Comparison of ENCODE assay signal across 21 cellular contexts in the genomic region with DNA sequence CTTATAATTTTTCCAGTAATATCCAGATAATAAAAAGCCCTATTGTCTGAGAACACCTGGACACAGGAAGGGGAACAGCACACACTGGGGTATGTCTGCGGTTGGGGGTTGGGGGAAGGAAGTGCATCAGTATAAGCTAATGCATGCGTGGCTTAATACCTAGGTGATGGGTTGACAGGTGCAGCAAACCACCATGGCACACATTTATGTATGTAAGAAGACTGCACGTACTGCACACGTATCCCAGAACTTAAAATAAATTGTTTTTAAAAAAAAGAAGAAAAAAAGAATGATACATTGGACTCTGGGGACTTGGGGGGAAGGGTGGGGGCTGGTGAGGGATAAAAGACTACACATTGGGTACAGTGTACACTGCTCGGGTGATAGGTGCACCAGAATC.
DNase-seq lines count a peak whose midpoint lies in the region; ATAC-seq and TF ChIP-seq lines count a peak whose summit lies in the region.
"Had no signal": no experiment of that assay in that cellular context is flagged by ENCODE, and none has a peak within 500 bp of the region (broad histone marks: within the 10 kb centered on the region; RNA-seq: fewer than 3 reads in every experiment).

No MANE protein-coding gene starts in this region.

- peak overlapping the region; percentile 88 for H3K4me2 ChIP-seq in OCI-LY1 (ENCODE audit: low read length)

- peak overlapping the region; percentile 87 for H3K9ac ChIP-seq in OCI-LY1 (ENCODE audit: low read length)

- H3F3A ChIP-seq in OCI-LY1 (ENCODE audit: insufficient read depth, low read length) = peaks cover 8% of the 10 kb centered on the region

- peaks cover 71% of the 10 kb centered on the region for H3K4me1 ChIP-seq in OCI-LY1 (ENCODE audit: insufficient read depth, low read length, severe bottlenecking)
- H3K4me1 ChIP-seq: BE2C, Caco-2, SJCRH30 had no signal

- ATAC-seq in HG02973 (IDR thresholded peaks at IDR 0.05; ENCODE audit: unreplicated experiment) (no peak), HG02610 (IDR thresholded peaks at IDR 0.05; ENCODE audit: unreplicated experiment) (no peak)
- ATAC-seq: HepG2, Panc1 had no signal

- peak overlapping the region; percentile 59 for H3K4me3 ChIP-seq in OCI-LY1 (ENCODE audit: low read depth, low read length, poor library complexity, severe bottlenecking)
- H3K4me3 ChIP-seq: SJCRH30 had no signal

- TF ChIP-seq CTCF in OCI-LY1 (IDR thresholded peaks at IDR 0.05; ENCODE audit: low read length) = no peak

- H3K79me2 ChIP-seq in OCI-LY1 (ENCODE audit: insufficient read depth, low read length) = no peaks in the 10 kb centered on the region

- no peaks in the 10 kb centered on the region for H3K36me3 ChIP-seq in OCI-LY1 (ENCODE audit: insufficient read depth, low read length)
- H3K36me3 ChIP-seq: BE2C, SJCRH30 had no signal

- no peak overlapping the region for H2AFZ ChIP-seq in OCI-LY1 (ENCODE audit: low read length)

- no peaks in the 10 kb centered on the region for H4K20me1 ChIP-seq in OCI-LY1 (ENCODE audit: insufficient read depth, low read length)

- peak; percentile 8 for DNase-seq in NCI-H748 (lab: John Stamatoyannopoulos, UW; ENCODE audit: unreplicated experiment)
- no peak for DNase-seq in NCI-H748 treated with DMSO at 0.1 percent for 48 hours (lab: John Stamatoyannopoulos, UW)
- peak; percentile 51 for DNase-seq in germinal center (ENCODE audit: low spot score)
- no peak for DNase-seq in HuH-7 (ENCODE audit: low spot score)
- DNase-seq: BE2C; Caco-2; CD4-positive, alpha-beta T cell; DMS 273 treated with DMSO at 0.1 percent for 48 hours; DMS79 treated with DMSO at 0.1 percent for 48 hours; KG1; NCI-H1694; NCI-H2081; NCI-H446 treated with DMSO at 0.1 percent for 48 hours; NCI-H526 treated with DMSO at 0.1 percent for 48 hours; SJCRH30 had no signal

- no peaks in the 10 kb centered on the region for H3K9me2 ChIP-seq in OCI-LY1 (ENCODE audit: low read depth, low read length)

- no peaks in the 10 kb centered on the region for H3K9me3 ChIP-seq in OCI-LY1 (ENCODE audit: low read length)
- H3K9me3 ChIP-seq: BE2C, Caco-2, SJCRH30 had no signal

- peak overlapping the region; percentile 97 for H3K27ac ChIP-seq in OCI-LY1 (ENCODE audit: low read depth, low read length, poor library complexity, severe bottlenecking)
- H3K27ac ChIP-seq: HL-60, SJCRH30 had no signal

- no peaks in the 10 kb centered on the region for H3K27me3 ChIP-seq in OCI-LY1 (ENCODE audit: insufficient read depth, low read length)
- H3K27me3 ChIP-seq: BE2C had no signal

Comparison
In these comparisons a context has a peak if more than half of its experiments do, and no peak if none do; other contexts are left out.
1. DNase-seq: peak in NCI-H748 (single experiment) and germinal center (single experiment); none in NCI-H748 treated with DMSO at 0.1 percent for 48 hours (single experiment) and HuH-7 (single experiment).